In genomic region chr13:47841131-47841530, GRCh38 we compare ENCODE assay signal across 22 cellular contexts.
"Had no signal": no experiment of that assay in that cellular context is flagged by ENCODE, and none has a peak within 500 bp of the region (broad histone marks: within the 10 kb centered on the region; RNA-seq: fewer than 3 reads in every experiment).

No MANE protein-coding gene starts in this region.

- H3K4me3 ChIP-seq: colonic mucosa, heart left ventricle, mucosa of descending colon, pancreas, psoas muscle, stomach had no signal

- DNase-seq: cerebellar nuclear complex; colonic mucosa; dermis blood vessel endothelial cell; effector CD4-positive, alpha-beta T cell; endodermal cell; erythroblast; heart left ventricle; kidney glomerular epithelial cell; mammary epithelial cell; mucosa of descending colon; naive thymus-derived CD8-positive, alpha-beta T cell; nucleus accumbens; pancreas; psoas muscle; retina; stimulated activated CD4-positive, alpha-beta T cell treated with anti-CD3 and anti-CD28 coated beads, Interleukin-2, amount 100 ng/mL, for 24 hours; stimulated activated CD4-positive, alpha-beta T cell treated with anti-CD3 and anti-CD28 coated beads, Interleukin-4, amount 100 ng/mL, for 4 hours; stimulated activated naive CD4-positive, alpha-beta T cell; stomach; substantia nigra had no signal

- ATAC-seq: heart left ventricle; left lobe of liver; mucosa of descending colon; naive thymus-derived CD8-positive, alpha-beta T cell; pancreas; psoas muscle; sciatic nerve had no signal
